25 cellular contexts compared by ENCODE assay signal in the genomic region with DNA sequence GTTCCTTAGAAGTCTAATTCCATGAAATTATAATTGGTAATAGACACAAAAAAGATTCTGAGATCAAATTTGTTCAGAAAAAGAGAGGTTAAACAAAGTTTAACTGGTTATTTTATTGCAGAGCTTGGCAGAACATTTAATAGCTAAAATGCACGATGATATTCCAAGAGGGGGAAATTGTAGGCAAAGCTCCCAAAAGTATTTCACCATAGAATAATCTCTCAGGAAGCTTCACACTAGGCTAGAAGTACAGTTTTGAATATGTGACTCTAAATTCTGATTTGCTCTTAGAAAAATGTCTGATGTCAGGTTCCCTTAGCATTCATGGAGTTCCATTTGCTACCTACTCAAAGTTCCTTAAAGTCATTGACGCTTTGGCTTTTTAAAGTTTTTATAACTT.
"Had no signal": no experiment of that assay in that cellular context is flagged by ENCODE, and none has a peak within 500 bp of the region (broad histone marks: within the 10 kb centered on the region; RNA-seq: fewer than 3 reads in every experiment).

No MANE protein-coding gene starts in this region.

- H3K4me1 ChIP-seq: suprapubic skin, thyroid gland, transverse colon, upper lobe of left lung, upper lobe of right lung, uterus had no signal

- DNase-seq: stimulated activated CD4-positive, alpha-beta T cell treated with anti-CD3 and anti-CD28 coated beads, Interleukin-2, amount 100 ng/mL, for 24 hours; stimulated activated CD4-positive, alpha-beta T cell treated with anti-CD3 and anti-CD28 coated beads, Interleukin-2, amount 100 ng/mL, for 48 hours; stimulated activated CD4-positive, alpha-beta T cell treated with anti-CD3 and anti-CD28 coated beads, Interleukin-4, amount 100 ng/mL, for 1 hour; stimulated activated CD4-positive, alpha-beta T cell treated with anti-CD3 and anti-CD28 coated beads, Interleukin-4, amount 100 ng/mL, for 24 hours; stimulated activated CD4-positive, alpha-beta T cell treated with anti-CD3 and anti-CD28 coated beads, Interleukin-4, amount 100 ng/mL, for 4 hours; stimulated activated CD8-positive, alpha-beta memory T cell treated with anti-CD3 and anti-CD28 coated beads, Interleukin-4, amount 100 ng/mL, for 48 hours; stimulated activated naive B cell treated with anti-CD40 and anti-IgM and Interleukin-4, amounts not matched to agents 10 μg/mL and 1 μg/mL and 100 μg/mL, for 72 hours; stimulated activated naive CD4-positive, alpha-beta T cell; stimulated activated naive CD4-positive, alpha-beta T cell treated with Interleukin-2 at 50 U/mL for 16 hours; stimulated activated naive CD8-positive, alpha-beta T cell treated with anti-CD3 and anti-CD28 coated beads, Interleukin-15, amount 100 ng/mL, for 72 hours; stimulated activated naive CD8-positive, alpha-beta T cell treated with anti-CD3 and anti-CD28 coated beads, Interleukin-15, Interleukin-2, amounts not matched to agents 100 U/mL and 50 U/mL, for 24 hours; stomach; substantia nigra; thyroid gland; tibial artery; transverse colon; trophoblast cell; upper lobe of left lung; upper lobe of right lung; uterus had no signal

- H3K27me3 ChIP-seq: stomach, suprapubic skin, thyroid gland, tibial artery, tibial nerve, transverse colon, upper lobe of right lung, uterus had no signal

- H3K36me3 ChIP-seq: stomach, suprapubic skin, thoracic aorta, thyroid gland, tibial artery, tibial nerve, transverse colon, upper lobe of left lung, upper lobe of right lung, uterus had no signal

- H3K4me3 ChIP-seq: stomach, suprapubic skin, thoracic aorta, thyroid gland, tibial artery, tibial nerve, transverse colon, upper lobe of left lung, upper lobe of right lung, uterus had no signal

- H3K27ac ChIP-seq: stomach, suprapubic skin, thoracic aorta, thyroid gland, tibial nerve, transverse colon, upper lobe of left lung, upper lobe of right lung, uterus had no signal

- ATAC-seq: stimulated activated effector memory CD8-positive, alpha-beta T cell treated with anti-CD3 and anti-CD28 coated beads, Interleukin-12 subunit alpha, Interleukin-12 subunit beta, amount 100 ng/mL, for 72 hours; stimulated activated memory B cell treated with anti-CD40 and anti-IgM and Interleukin-4, amounts not matched to agents 10 μg/mL and 1 μg/mL and 100 μg/mL, for 72 hours; stimulated activated naive B cell treated with anti-CD40 and anti-IgM and Interleukin-4, amounts not matched to agents 10 μg/mL and 1 μg/mL and 100 μg/mL, for 72 hours; stimulated activated naive CD8-positive, alpha-beta T cell treated with anti-CD3 and anti-CD28 coated beads, Interleukin-15, amount 100 ng/mL, for 72 hours; stimulated activated naive CD8-positive, alpha-beta T cell treated with anti-CD3 and anti-CD28 coated beads, Interleukin-15, Interleukin-2, amounts not matched to agents 100 U/mL and 50 U/mL, for 24 hours; upper lobe of right lung had no signal

- H3K9me3 ChIP-seq: stomach, suprapubic skin, thoracic aorta, thyroid gland, tibial artery, tibial nerve, transverse colon, upper lobe of left lung, upper lobe of right lung, uterus had no signal
